In genomic region chr19:2039082-2039958, GRCh38 we compare ENCODE assay signal across 14 cellular contexts. TPM values are rescaled to one million over a fixed set of nuclear protein-coding genes. Genes with fewer than 3 reads are reported as not detected.
DNase-seq lines count a peak whose midpoint lies in the region; ATAC-seq and TF ChIP-seq lines count a peak whose summit lies in the region.
"Had no signal": no experiment of that assay in that cellular context is flagged by ENCODE, and none has a peak within 500 bp of the region (broad histone marks: within the 10 kb centered on the region; RNA-seq: fewer than 3 reads in every experiment).

No MANE protein-coding gene starts in this region.

- H3K9me3 Mint-ChIP-seq in activated CD4-positive, alpha-beta memory T cell treated with anti-CD3 and anti-CD28 coated beads for 36 hours, result peaks cover 3% of the 10 kb centered on the region
- H3K9me3 Mint-ChIP-seq in activated CD4-positive, alpha-beta memory T cell treated with anti-CD3 and anti-CD28 coated beads, Interleukin-2, amount 10 ng/mL, durations not matched to agents 7 days and 5 days, result peaks cover 3% of the 10 kb centered on the region
- no peaks in the 10 kb centered on the region for H3K9me3 Mint-ChIP-seq in activated T-helper 2 cell treated with anti-CD3 and anti-CD28 coated beads, Interferon-gamma antibody, Interleukin-2, Interleukin-4, amounts not matched to agents 10 μg/mL and 5 μg/mL and 100 μg/mL, durations not matched to agents 14 hours and 24 hours and 36 hours

- TF ChIP-seq CTCF in testis (IDR thresholded peaks at IDR 0.05), result no peak

- no peak for TF ChIP-seq POLR2A in testis (IDR thresholded peaks at IDR 0.05)

- peaks cover 48% of the 10 kb centered on the region for H3K4me1 ChIP-seq in testis

- CTCF ChIA-PET in activated CD4-positive, alpha-beta memory T cell treated with anti-CD3 and anti-CD28 coated beads for 36 hours (lab: Charles Lee), result no interaction called here
- CTCF ChIA-PET in activated CD4-positive, alpha-beta memory T cell treated with anti-CD3 and anti-CD28 coated beads, Interleukin-2, amount 10 ng/mL, durations not matched to agents 7 days and 5 days (lab: Charles Lee), result no interaction called here

- H3K36me3 Mint-ChIP-seq in activated CD4-positive, alpha-beta memory T cell treated with anti-CD3 and anti-CD28 coated beads for 36 hours, result peaks cover 21% of the 10 kb centered on the region
- peaks cover 28% of the 10 kb centered on the region for H3K36me3 Mint-ChIP-seq in activated CD4-positive, alpha-beta memory T cell treated with anti-CD3 and anti-CD28 coated beads, Interleukin-2, amount 10 ng/mL, durations not matched to agents 7 days and 5 days (ENCODE audit: low read depth)
- peaks cover 29% of the 10 kb centered on the region for H3K36me3 Mint-ChIP-seq in activated T-helper 2 cell treated with anti-CD3 and anti-CD28 coated beads, Interferon-gamma antibody, Interleukin-2, Interleukin-4, amounts not matched to agents 10 μg/mL and 5 μg/mL and 100 μg/mL, durations not matched to agents 14 hours and 24 hours and 36 hours (ENCODE audit: low read depth)

- ATAC-seq in GM19467 (IDR thresholded peaks at IDR 0.05; ENCODE audit: unreplicated experiment), result no peak
- ATAC-seq in GM18858 (IDR thresholded peaks at IDR 0.05; ENCODE audit: unreplicated experiment), result no peak
- ATAC-seq: left lung; stimulated activated naive CD8-positive, alpha-beta T cell treated with anti-CD3 and anti-CD28 coated beads, Interleukin-15, amount 100 ng/mL, for 72 hours had no signal

- POLR2A ChIA-PET in activated CD4-positive, alpha-beta memory T cell treated with anti-CD3 and anti-CD28 coated beads for 36 hours (lab: Charles Lee), result interaction anchor here (1.0 kb wide), 1 partner anchor 11 kb away, joined by 3 read pairs; no protein-coding TSS in a partner anchor
- POLR2A ChIA-PET in activated CD4-positive, alpha-beta memory T cell treated with anti-CD3 and anti-CD28 coated beads, Interleukin-2, amount 10 ng/mL, durations not matched to agents 7 days and 5 days (lab: Charles Lee), result interaction anchor here (0.6 to 3.9 kb wide), 4 partner anchors 10 to 48 kb away, joined by 3 to 20 read pairs (median 5); no protein-coding TSS in a partner anchor

- H3K27me3 ChIP-seq in testis, result no peaks in the 10 kb centered on the region
- H3K27me3 ChIP-seq: left lung had no signal

- peak; percentile 11 for DNase-seq in activated CD4-positive, alpha-beta memory T cell treated with anti-CD3 and anti-CD28 coated beads for 36 hours
- DNase-seq in activated CD4-positive, alpha-beta memory T cell treated with anti-CD3 and anti-CD28 coated beads, Interleukin-2, amount 10 ng/mL, durations not matched to agents 7 days and 5 days, result no peak
- no peak for DNase-seq in activated T-helper 2 cell treated with anti-CD3 and anti-CD28 coated beads, Interferon-gamma antibody, Interleukin-2, Interleukin-4, amounts not matched to agents 10 μg/mL and 5 μg/mL and 100 μg/mL, durations not matched to agents 14 hours and 24 hours and 36 hours (ENCODE audit: low spot score)
- DNase-seq in islet precursor cell (peak; percentile 41), testis (no peak), NCI-H524 (lab: John Stamatoyannopoulos, UW) (no peak)
- DNase-seq: ACHN; activated effector memory CD4-positive, alpha-beta T cell treated with Interleukin-2 at 50 U/mL for 16 hours; MV-4-11; stimulated activated CD4-positive, alpha-beta T cell treated with anti-CD3 and anti-CD28 coated beads, Interleukin-2, amount 100 ng/mL, for 48 hours had no signal

- peak overlapping the region; percentile 52 to 89 for H3K27ac ChIP-seq in testis

- WGBS in testis, 2 donors, result 66 to 77% methylated on average over 14 to 30 of the region's 30 CpGs

- no peaks in the 10 kb centered on the region for H3K9me3 ChIP-seq in testis

- H3K4me1 Mint-ChIP-seq in activated CD4-positive, alpha-beta memory T cell treated with anti-CD3 and anti-CD28 coated beads for 36 hours (ENCODE audit: low read depth), result peaks cover 29% of the 10 kb centered on the region
- H3K4me1 Mint-ChIP-seq in activated CD4-positive, alpha-beta memory T cell treated with anti-CD3 and anti-CD28 coated beads, Interleukin-2, amount 10 ng/mL, durations not matched to agents 7 days and 5 days, result peaks cover 38% of the 10 kb centered on the region
- H3K4me1 Mint-ChIP-seq in activated T-helper 2 cell treated with anti-CD3 and anti-CD28 coated beads, Interferon-gamma antibody, Interleukin-2, Interleukin-4, amounts not matched to agents 10 μg/mL and 5 μg/mL and 100 μg/mL, durations not matched to agents 14 hours and 24 hours and 36 hours (ENCODE audit: low read depth), result no peaks in the 10 kb centered on the region

- no peak overlapping the region for H3K27ac Mint-ChIP-seq in activated CD4-positive, alpha-beta memory T cell treated with anti-CD3 and anti-CD28 coated beads for 36 hours
- no peak overlapping the region for H3K27ac Mint-ChIP-seq in activated CD4-positive, alpha-beta memory T cell treated with anti-CD3 and anti-CD28 coated beads, Interleukin-2, amount 10 ng/mL, durations not matched to agents 7 days and 5 days
- peak overlapping the region; percentile 55 for H3K27ac Mint-ChIP-seq in activated T-helper 2 cell treated with anti-CD3 and anti-CD28 coated beads, Interferon-gamma antibody, Interleukin-2, Interleukin-4, amounts not matched to agents 10 μg/mL and 5 μg/mL and 100 μg/mL, durations not matched to agents 14 hours and 24 hours and 36 hours

- H3K4me3 Mint-ChIP-seq in activated CD4-positive, alpha-beta memory T cell treated with anti-CD3 and anti-CD28 coated beads for 36 hours, result no peak overlapping the region
- H3K4me3 Mint-ChIP-seq in activated CD4-positive, alpha-beta memory T cell treated with anti-CD3 and anti-CD28 coated beads, Interleukin-2, amount 10 ng/mL, durations not matched to agents 7 days and 5 days, result no peak overlapping the region
- no peak overlapping the region for H3K4me3 Mint-ChIP-seq in activated T-helper 2 cell treated with anti-CD3 and anti-CD28 coated beads, Interferon-gamma antibody, Interleukin-2, Interleukin-4, amounts not matched to agents 10 μg/mL and 5 μg/mL and 100 μg/mL, durations not matched to agents 14 hours and 24 hours and 36 hours (ENCODE audit: low read depth)
- H3K4me3 Mint-ChIP-seq: stimulated activated naive CD8-positive, alpha-beta T cell treated with anti-CD3 and anti-CD28 coated beads, Interleukin-15, amount 100 ng/mL, for 72 hours had no signal

- intact Hi-C loops in activated CD4-positive, alpha-beta memory T cell treated with anti-CD3 and anti-CD28 coated beads for 36 hours (cut with micrococcal nuclease), result loop anchor here (10.0 kb wide), 1 partner anchor 235 kb away; no protein-coding TSS in a partner anchor
- intact Hi-C loops in activated T-helper 2 cell treated with anti-CD3 and anti-CD28 coated beads, Interferon-gamma antibody, Interleukin-2, Interleukin-4, amounts not matched to agents 10 μg/mL and 5 μg/mL and 100 μg/mL, durations not matched to agents 14 hours and 24 hours and 36 hours (cut with micrococcal nuclease), result no loop called here
- intact Hi-C loops in testis (cut with DNase I; ENCODE audit: low total_unique reads), result no loop called here

- H3K4me3 ChIP-seq in testis, result no peak overlapping the region
- H3K4me3 ChIP-seq: left lung had no signal

- H3K36me3 ChIP-seq in testis (ENCODE audit: low read depth, missing control alignments), result no peaks in the 10 kb centered on the region

- no peaks in the 10 kb centered on the region for H3K27me3 Mint-ChIP-seq in activated CD4-positive, alpha-beta memory T cell treated with anti-CD3 and anti-CD28 coated beads for 36 hours
- H3K27me3 Mint-ChIP-seq in activated CD4-positive, alpha-beta memory T cell treated with anti-CD3 and anti-CD28 coated beads, Interleukin-2, amount 10 ng/mL, durations not matched to agents 7 days and 5 days, result no peaks in the 10 kb centered on the region
- H3K27me3 Mint-ChIP-seq in activated T-helper 2 cell treated with anti-CD3 and anti-CD28 coated beads, Interferon-gamma antibody, Interleukin-2, Interleukin-4, amounts not matched to agents 10 μg/mL and 5 μg/mL and 100 μg/mL, durations not matched to agents 14 hours and 24 hours and 36 hours (ENCODE audit: low read depth), result no peaks in the 10 kb centered on the region
- H3K27me3 Mint-ChIP-seq: stimulated activated naive CD8-positive, alpha-beta T cell treated with anti-CD3 and anti-CD28 coated beads, Interleukin-15, amount 100 ng/mL, for 72 hours had no signal

RNA-seq across cellular contexts. Expression of gene MKNK2, which starts 11.7 kb away (rescaled TPM):
- 100 to 1,000 TPM; 143 to 157 TPM for total RNA-seq in activated CD4-positive, alpha-beta memory T cell treated with anti-CD3 and anti-CD28 coated beads for 36 hours
- total RNA-seq in activated CD4-positive, alpha-beta memory T cell treated with anti-CD3 and anti-CD28 coated beads, Interleukin-2, amount 10 ng/mL, durations not matched to agents 7 days and 5 days, result 100 to 1,000 TPM; 239 to 253 TPM
- total RNA-seq in activated T-helper 2 cell treated with anti-CD3 and anti-CD28 coated beads, Interferon-gamma antibody, Interleukin-2, Interleukin-4, amounts not matched to agents 10 μg/mL and 5 μg/mL and 100 μg/mL, durations not matched to agents 14 hours and 24 hours and 36 hours, result 161 and 176 TPM in 2 replicates
- total RNA-seq in testis, result 100 to 1,000 TPM in 1 of 2 donors, 10 to 100 TPM in 1; 93.0 to 103 TPM
- 76.5 TPM for polyA plus RNA-seq in testis (ENCODE audit: insufficient read depth, low read depth, low replicate concordance)

RNA-seq across cellular contexts. Expression of gene BTBD2, which starts 23.8 kb away (rescaled TPM):
- 10 to 100 TPM; 37.3 to 42.9 TPM for total RNA-seq in activated CD4-positive, alpha-beta memory T cell treated with anti-CD3 and anti-CD28 coated beads for 36 hours
- 10 to 100 TPM; 55.4 to 57.1 TPM for total RNA-seq in activated CD4-positive, alpha-beta memory T cell treated with anti-CD3 and anti-CD28 coated beads, Interleukin-2, amount 10 ng/mL, durations not matched to agents 7 days and 5 days
- total RNA-seq in activated T-helper 2 cell treated with anti-CD3 and anti-CD28 coated beads, Interferon-gamma antibody, Interleukin-2, Interleukin-4, amounts not matched to agents 10 μg/mL and 5 μg/mL and 100 μg/mL, durations not matched to agents 14 hours and 24 hours and 36 hours, result 41.3 and 47.0 TPM in 2 replicates
- 100 to 1,000 TPM in 1 of 2 donors, 10 to 100 TPM in 1; 61.1 to 117 TPM for total RNA-seq in testis
- 43.2 TPM for polyA plus RNA-seq in testis (ENCODE audit: insufficient read depth, low read depth, low replicate concordance)

RNA-seq across cellular contexts. Expression of gene MOB3A, which starts 56.8 kb away (rescaled TPM):
- total RNA-seq in activated CD4-positive, alpha-beta memory T cell treated with anti-CD3 and anti-CD28 coated beads for 36 hours, result 100 to 1,000 TPM; 117 to 122 TPM
- 100 to 1,000 TPM; 242 to 251 TPM for total RNA-seq in activated CD4-positive, alpha-beta memory T cell treated with anti-CD3 and anti-CD28 coated beads, Interleukin-2, amount 10 ng/mL, durations not matched to agents 7 days and 5 days
- total RNA-seq in activated T-helper 2 cell treated with anti-CD3 and anti-CD28 coated beads, Interferon-gamma antibody, Interleukin-2, Interleukin-4, amounts not matched to agents 10 μg/mL and 5 μg/mL and 100 μg/mL, durations not matched to agents 14 hours and 24 hours and 36 hours, result 175 and 181 TPM in 2 replicates
- 10 to 100 TPM; 22.8 to 31.6 TPM for total RNA-seq in testis
- 17.8 TPM for polyA plus RNA-seq in testis (ENCODE audit: insufficient read depth, low read depth, low replicate concordance)

RNA-seq across cellular contexts. Expression of gene IZUMO4, which starts 57.4 kb away (rescaled TPM):
- total RNA-seq in activated CD4-positive, alpha-beta memory T cell treated with anti-CD3 and anti-CD28 coated beads for 36 hours, result 10 to 100 TPM; 14.2 to 16.4 TPM
- total RNA-seq in activated CD4-positive, alpha-beta memory T cell treated with anti-CD3 and anti-CD28 coated beads, Interleukin-2, amount 10 ng/mL, durations not matched to agents 7 days and 5 days, result 10 to 100 TPM; 10.3 to 10.5 TPM
- total RNA-seq in activated T-helper 2 cell treated with anti-CD3 and anti-CD28 coated beads, Interferon-gamma antibody, Interleukin-2, Interleukin-4, amounts not matched to agents 10 μg/mL and 5 μg/mL and 100 μg/mL, durations not matched to agents 14 hours and 24 hours and 36 hours, result 7.6 and 9.5 TPM in 2 replicates
- 100 to 1,000 TPM; 208 to 276 TPM for total RNA-seq in testis
- polyA plus RNA-seq in testis (ENCODE audit: insufficient read depth, low read depth, low replicate concordance), result 796 TPM

Comparison
In these comparisons a context has a peak if more than half of its experiments do, and no peak if none do; other contexts are left out.
1. DNase-seq: peak in activated CD4-positive, alpha-beta memory T cell treated with anti-CD3 and anti-CD28 coated beads for 36 hours (single experiment) and islet precursor cell (single experiment); none in activated CD4-positive, alpha-beta memory T cell treated with anti-CD3 and anti-CD28 coated beads, Interleukin-2, amount 10 ng/mL, durations not matched to agents 7 days and 5 days (single experiment), activated T-helper 2 cell treated with anti-CD3 and anti-CD28 coated beads, Interferon-gamma antibody, Interleukin-2, Interleukin-4, amounts not matched to agents 10 μg/mL and 5 μg/mL and 100 μg/mL, durations not matched to agents 14 hours and 24 hours and 36 hours (single experiment), testis (single experiment) and NCI-H524 (0 of 2).